1 cellular context compared by ENCODE assay signal in genomic region chr10:299512-299911, GRCh38.
TF ChIP-seq lines count a peak whose summit lies in the region.

No MANE protein-coding gene starts in this region.

TF ChIP-seq in SK-N-SH treated with all-trans-retinoic acid at 6 μM for 48 hours, 23 proteins besides CTCF, POLR2A, EP300 and RAD21 (continued from another document):
- TF ChIP-seq, protein P1, sequence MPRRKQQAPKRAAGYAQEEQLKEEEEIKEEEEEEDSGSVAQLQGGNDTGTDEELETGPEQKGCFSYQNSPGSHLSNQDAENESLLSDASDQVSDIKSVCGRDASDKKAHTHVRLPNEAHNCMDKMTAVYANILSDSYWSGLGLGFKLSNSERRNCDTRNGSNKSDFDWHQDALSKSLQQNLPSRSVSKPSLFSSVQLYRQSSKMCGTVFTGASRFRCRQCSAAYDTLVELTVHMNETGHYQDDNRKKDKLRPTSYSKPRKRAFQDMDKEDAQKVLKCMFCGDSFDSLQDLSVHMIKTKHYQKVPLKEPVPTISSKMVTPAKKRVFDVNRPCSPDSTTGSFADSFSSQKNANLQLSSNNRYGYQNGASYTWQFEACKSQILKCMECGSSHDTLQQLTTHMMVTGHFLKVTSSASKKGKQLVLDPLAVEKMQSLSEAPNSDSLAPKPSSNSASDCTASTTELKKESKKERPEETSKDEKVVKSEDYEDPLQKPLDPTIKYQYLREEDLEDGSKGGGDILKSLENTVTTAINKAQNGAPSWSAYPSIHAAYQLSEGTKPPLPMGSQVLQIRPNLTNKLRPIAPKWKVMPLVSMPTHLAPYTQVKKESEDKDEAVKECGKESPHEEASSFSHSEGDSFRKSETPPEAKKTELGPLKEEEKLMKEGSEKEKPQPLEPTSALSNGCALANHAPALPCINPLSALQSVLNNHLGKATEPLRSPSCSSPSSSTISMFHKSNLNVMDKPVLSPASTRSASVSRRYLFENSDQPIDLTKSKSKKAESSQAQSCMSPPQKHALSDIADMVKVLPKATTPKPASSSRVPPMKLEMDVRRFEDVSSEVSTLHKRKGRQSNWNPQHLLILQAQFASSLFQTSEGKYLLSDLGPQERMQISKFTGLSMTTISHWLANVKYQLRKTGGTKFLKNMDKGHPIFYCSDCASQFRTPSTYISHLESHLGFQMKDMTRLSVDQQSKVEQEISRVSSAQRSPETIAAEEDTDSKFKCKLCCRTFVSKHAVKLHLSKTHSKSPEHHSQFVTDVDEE (CRISPR knock-in tag; IDR thresholded peaks at IDR 0.05): no peak
- no peak for TF ChIP-seq CSDC2 (CRISPR knock-in tag; IDR thresholded peaks at IDR 0.05)
- TF ChIP-seq TCF4 (CRISPR knock-in tag; IDR thresholded peaks at IDR 0.05; ENCODE audit: borderline replicate concordance): no peak
- TF ChIP-seq BACH2 (CRISPR knock-in tag; IDR thresholded peaks at IDR 0.05; ENCODE audit: borderline replicate concordance): no peak
- no peak for TF ChIP-seq ZNF70 (CRISPR knock-in tag; IDR thresholded peaks at IDR 0.05)
- TF ChIP-seq ZNF8 (CRISPR knock-in tag; IDR thresholded peaks at IDR 0.05): no peak
- no peak for TF ChIP-seq TOX (CRISPR knock-in tag; IDR thresholded peaks at IDR 0.05; ENCODE audit: borderline replicate concordance)
- no peak for TF ChIP-seq ZC3H10 (CRISPR knock-in tag; IDR thresholded peaks at IDR 0.05)
- no peak for TF ChIP-seq ARNTL (CRISPR knock-in tag; IDR thresholded peaks at IDR 0.05; ENCODE audit: borderline replicate concordance, low read depth)
- no peak for TF ChIP-seq ZNF565 (CRISPR knock-in tag; conservative IDR thresholded peaks at IDR 0.05; ENCODE audit: low read depth)
- no peak for TF ChIP-seq SNAI2 (CRISPR knock-in tag; IDR thresholded peaks at IDR 0.05)
- TF ChIP-seq ZFP30 (CRISPR knock-in tag; IDR thresholded peaks at IDR 0.05): no peak
- TF ChIP-seq, protein P2, sequence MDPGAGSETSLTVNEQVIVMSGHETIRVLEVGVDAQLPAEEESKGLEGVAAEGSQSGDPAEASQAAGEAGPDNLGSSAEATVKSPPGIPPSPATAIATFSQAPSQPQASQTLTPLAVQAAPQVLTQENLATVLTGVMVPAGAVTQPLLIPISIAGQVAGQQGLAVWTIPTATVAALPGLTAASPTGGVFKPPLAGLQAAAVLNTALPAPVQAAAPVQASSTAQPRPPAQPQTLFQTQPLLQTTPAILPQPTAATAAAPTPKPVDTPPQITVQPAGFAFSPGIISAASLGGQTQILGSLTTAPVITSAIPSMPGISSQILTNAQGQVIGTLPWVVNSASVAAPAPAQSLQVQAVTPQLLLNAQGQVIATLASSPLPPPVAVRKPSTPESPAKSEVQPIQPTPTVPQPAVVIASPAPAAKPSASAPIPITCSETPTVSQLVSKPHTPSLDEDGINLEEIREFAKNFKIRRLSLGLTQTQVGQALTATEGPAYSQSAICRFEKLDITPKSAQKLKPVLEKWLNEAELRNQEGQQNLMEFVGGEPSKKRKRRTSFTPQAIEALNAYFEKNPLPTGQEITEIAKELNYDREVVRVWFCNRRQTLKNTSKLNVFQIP (CRISPR knock-in tag; IDR thresholded peaks at IDR 0.05; ENCODE audit: borderline replicate concordance, low read depth): no peak
